ENCODE assay signal across 16 cellular contexts in genomic region chr4:56828784-56829535, GRCh38. TPM values are rescaled to one million over a fixed set of nuclear protein-coding genes. Genes with fewer than 3 reads are reported as not detected.
DNase-seq lines count a peak whose midpoint lies in the region; ATAC-seq and TF ChIP-seq lines count a peak whose summit lies in the region.
"Had no signal": no experiment of that assay in that cellular context is flagged by ENCODE, and none has a peak within 500 bp of the region (broad histone marks: within the 10 kb centered on the region; RNA-seq: fewer than 3 reads in every experiment).

No MANE protein-coding gene starts in this region.

- H3K4me2 ChIP-seq in PC-3 (ENCODE audit: low read length), result no peak overlapping the region
- H3K4me2 ChIP-seq: A549 had no signal

- CTCF ChIA-PET in activated CD8-positive, alpha-beta T cell treated with anti-CD3 and anti-CD28 coated beads, Interleukin-2, amount 10 ng/mL, durations not matched to agents 7 days and 5 days (lab: Charles Lee), result interaction anchor here (0.9 to 2.1 kb wide), 4 partner anchors 10 to 393 kb away, joined by 3 to 7 read pairs (median 3); partner anchors contain the start of gene PAICS
- CTCF ChIA-PET in activated CD8-positive, alpha-beta T cell treated with anti-CD3 and anti-CD28 coated beads for 36 hours (lab: Charles Lee), result interaction anchor here (0.9 to 2.2 kb wide), 2 partner anchors 16 to 25 kb away, joined by 3 to 8 read pairs; no protein-coding TSS in a partner anchor
- CTCF ChIA-PET in PC-3 (lab: Charles Lee), result no interaction called here

- H3K9me3 Mint-ChIP-seq in activated CD8-positive, alpha-beta T cell treated with anti-CD3 and anti-CD28 coated beads, Interleukin-2, amount 10 ng/mL, durations not matched to agents 7 days and 5 days (ENCODE audit: insufficient read depth), result no peaks in the 10 kb centered on the region
- H3K9me3 Mint-ChIP-seq in activated CD8-positive, alpha-beta T cell treated with anti-CD3 and anti-CD28 coated beads for 36 hours, result no peaks in the 10 kb centered on the region
- no peaks in the 10 kb centered on the region for H3K9me3 Mint-ChIP-seq in stimulated activated naive B cell treated with anti-CD40 and anti-IgM and Interleukin-4, amounts not matched to agents 10 μg/mL and 1 μg/mL and 100 μg/mL, for 72 hours
- H3K9me3 Mint-ChIP-seq: T-helper 1 cell treated with Interleukin-12 subunit alpha and Interleukin-12 subunit beta and Interleukin-4 antibody, amounts not matched to agents 30 μg/mL and 1 μg/mL, for 36 hours had no signal

- H3K4me3 Mint-ChIP-seq in activated CD8-positive, alpha-beta T cell treated with anti-CD3 and anti-CD28 coated beads, Interleukin-2, amount 10 ng/mL, durations not matched to agents 7 days and 5 days, result no peak overlapping the region
- H3K4me3 Mint-ChIP-seq in activated CD8-positive, alpha-beta T cell treated with anti-CD3 and anti-CD28 coated beads for 36 hours, result no peak overlapping the region
- H3K4me3 Mint-ChIP-seq in stimulated activated naive B cell treated with anti-CD40 and anti-IgM and Interleukin-4, amounts not matched to agents 10 μg/mL and 1 μg/mL and 100 μg/mL, for 72 hours, result no peak overlapping the region
- H3K4me3 Mint-ChIP-seq: T-helper 1 cell treated with Interleukin-12 subunit alpha and Interleukin-12 subunit beta and Interleukin-4 antibody, amounts not matched to agents 30 μg/mL and 1 μg/mL, for 36 hours had no signal

- no peak for TF ChIP-seq CTCF in activated CD8-positive, alpha-beta T cell treated with anti-CD3 and anti-CD28 coated beads for 36 hours (IDR thresholded peaks at IDR 0.05)
- no peak for TF ChIP-seq CTCF in PC-3 (conservative IDR thresholded peaks at IDR 0.05; ENCODE audit: low read depth, low read length)
- no peak for TF ChIP-seq CTCF in lower lobe of right lung (IDR thresholded peaks at IDR 0.05)

- no peaks in the 10 kb centered on the region for H3F3A ChIP-seq in PC-3 (ENCODE audit: low read length, unreplicated experiment)

- H3K4me1 ChIP-seq in PC-3 (ENCODE audit: insufficient read depth, low read length) (peaks cover 10% of the 10 kb centered on the region; the same call in 1 of the 2 replicates), lower lobe of right lung (no peaks in the 10 kb centered on the region)
- H3K4me1 ChIP-seq: A549, breast epithelium, thyroid gland had no signal

- no TSS peak for BruUV-seq in PC-3 (replicated peaks; lab: Mats Ljungman, UMichigan)

- no peak for DNase-seq in activated CD8-positive, alpha-beta T cell treated with anti-CD3 and anti-CD28 coated beads, Interleukin-2, amount 10 ng/mL, durations not matched to agents 7 days and 5 days
- no peak for DNase-seq in activated CD8-positive, alpha-beta T cell treated with anti-CD3 and anti-CD28 coated beads for 36 hours
- DNase-seq in PC-3 (peak; percentile 60), KG1 (lab: John Stamatoyannopoulos, UW) (no peak), NCI-H774 (lab: John Stamatoyannopoulos, UW) (no peak), lower lobe of right lung (no peak)
- DNase-seq in stimulated activated naive B cell treated with anti-CD40 and anti-IgM and Interleukin-4, amounts not matched to agents 10 μg/mL and 1 μg/mL and 100 μg/mL, for 72 hours, result no peak
- DNase-seq: activated CD8-positive, alpha-beta memory T cell treated with anti-CD3 and anti-CD28 coated beads, Interleukin-2, amount 50 U/mL, for 48 hours; islet precursor cell; NCI-H510A treated with DMSO at 0.1 percent for 48 hours; thyroid gland had no signal

- no peak overlapping the region for H3K27ac Mint-ChIP-seq in activated CD8-positive, alpha-beta T cell treated with anti-CD3 and anti-CD28 coated beads, Interleukin-2, amount 10 ng/mL, durations not matched to agents 7 days and 5 days
- H3K27ac Mint-ChIP-seq in activated CD8-positive, alpha-beta T cell treated with anti-CD3 and anti-CD28 coated beads for 36 hours, result no peak overlapping the region
- peak overlapping the region; percentile 76 for H3K27ac Mint-ChIP-seq in stimulated activated naive B cell treated with anti-CD40 and anti-IgM and Interleukin-4, amounts not matched to agents 10 μg/mL and 1 μg/mL and 100 μg/mL, for 72 hours
- H3K27ac Mint-ChIP-seq: T-helper 1 cell treated with Interleukin-12 subunit alpha and Interleukin-12 subunit beta and Interleukin-4 antibody, amounts not matched to agents 30 μg/mL and 1 μg/mL, for 36 hours had no signal

- no peaks in the 10 kb centered on the region for H4K20me1 ChIP-seq in PC-3 (ENCODE audit: low read length)

- H2AFZ ChIP-seq in PC-3 (ENCODE audit: low read length), result no peak overlapping the region

- no peak overlapping the region for H3K9ac ChIP-seq in PC-3 (ENCODE audit: low read length)

- intact Hi-C loops in activated CD8-positive, alpha-beta T cell treated with anti-CD3 and anti-CD28 coated beads for 36 hours (cut with micrococcal nuclease), result no loop called here
- intact Hi-C loops in PC-3 (cut with micrococcal nuclease) (no loop called here), lower lobe of right lung (cut with DNase I) (no loop called here)

- H3K36me3 ChIP-seq in PC-3 (ENCODE audit: low read depth, low read length) (no peaks in the 10 kb centered on the region), lower lobe of right lung (no peaks in the 10 kb centered on the region)
- H3K36me3 ChIP-seq: breast epithelium, thyroid gland had no signal

- H3K27me3 ChIP-seq in PC-3 (ENCODE audit: low read length), result no peaks in the 10 kb centered on the region
- H3K27me3 ChIP-seq in lower lobe of right lung (ENCODE audit: low read depth), result no peaks in the 10 kb centered on the region
- H3K27me3 ChIP-seq: breast epithelium, thyroid gland had no signal

- POLR2A ChIA-PET in activated CD8-positive, alpha-beta T cell treated with anti-CD3 and anti-CD28 coated beads, Interleukin-2, amount 10 ng/mL, durations not matched to agents 7 days and 5 days (lab: Charles Lee), result interaction anchor here (0.9 to 1.2 kb wide), 2 partner anchors 25 to 389 kb away, joined by 3 read pairs; no protein-coding TSS in a partner anchor
- POLR2A ChIA-PET in activated CD8-positive, alpha-beta T cell treated with anti-CD3 and anti-CD28 coated beads for 36 hours (lab: Charles Lee), result no interaction called here
- POLR2A ChIA-PET in PC-3 (lab: Charles Lee; ENCODE audit: unreplicated experiment), result no interaction called here

- H3K36me3 Mint-ChIP-seq in activated CD8-positive, alpha-beta T cell treated with anti-CD3 and anti-CD28 coated beads, Interleukin-2, amount 10 ng/mL, durations not matched to agents 7 days and 5 days (ENCODE audit: low read depth), result peaks cover 6% of the 10 kb centered on the region
- peaks cover 1% of the 10 kb centered on the region for H3K36me3 Mint-ChIP-seq in activated CD8-positive, alpha-beta T cell treated with anti-CD3 and anti-CD28 coated beads for 36 hours (ENCODE audit: low read depth)
- no peaks in the 10 kb centered on the region for H3K36me3 Mint-ChIP-seq in stimulated activated naive B cell treated with anti-CD40 and anti-IgM and Interleukin-4, amounts not matched to agents 10 μg/mL and 1 μg/mL and 100 μg/mL, for 72 hours

- H3K9me3 ChIP-seq in PC-3 (ENCODE audit: low read length) (no peaks in the 10 kb centered on the region), lower lobe of right lung (no peaks in the 10 kb centered on the region)
- H3K9me3 ChIP-seq: A549, breast epithelium, thyroid gland had no signal

- peaks cover 25% of the 10 kb centered on the region for H3K4me1 Mint-ChIP-seq in activated CD8-positive, alpha-beta T cell treated with anti-CD3 and anti-CD28 coated beads, Interleukin-2, amount 10 ng/mL, durations not matched to agents 7 days and 5 days (ENCODE audit: low read depth)
- H3K4me1 Mint-ChIP-seq in activated CD8-positive, alpha-beta T cell treated with anti-CD3 and anti-CD28 coated beads for 36 hours (ENCODE audit: low read depth), result peaks cover 13% of the 10 kb centered on the region
- H3K4me1 Mint-ChIP-seq in stimulated activated naive B cell treated with anti-CD40 and anti-IgM and Interleukin-4, amounts not matched to agents 10 μg/mL and 1 μg/mL and 100 μg/mL, for 72 hours, result peaks cover 3 to 7% of the 10 kb centered on the region in 2 donors

- H3K4me3 ChIP-seq in PC-3 (ENCODE audit: low read length) (no peak overlapping the region), lower lobe of right lung (no peak overlapping the region)
- H3K4me3 ChIP-seq: A549, breast epithelium, thyroid gland had no signal

- H3K27ac ChIP-seq in PC-3 (ENCODE audit: low read length) (no peak overlapping the region), lower lobe of right lung (no peak overlapping the region)
- H3K27ac ChIP-seq: A549, breast epithelium, epithelial cell of prostate, thyroid gland had no signal

- H3K9me2 ChIP-seq in PC-3 (replicated peaks; ENCODE audit: low read length), result no peaks in the 10 kb centered on the region

- peak; percentile 33 for ATAC-seq in activated CD8-positive, alpha-beta T cell treated with anti-CD3 and anti-CD28 coated beads, Interleukin-2, amount 10 ng/mL, durations not matched to agents 7 days and 5 days
- ATAC-seq in activated CD8-positive, alpha-beta T cell treated with anti-CD3 and anti-CD28 coated beads for 36 hours, result no peak
- ATAC-seq in HG02973 (IDR thresholded peaks at IDR 0.05; ENCODE audit: unreplicated experiment) (peak; percentile 81), PC-3 (no peak), lower lobe of right lung (no peak)
- peak; percentile 70 to 75 for ATAC-seq in stimulated activated naive B cell treated with anti-CD40 and anti-IgM and Interleukin-4, amounts not matched to agents 10 μg/mL and 1 μg/mL and 100 μg/mL, for 72 hours (replicated peaks)
- ATAC-seq: A549 had no signal

- H3K27me3 Mint-ChIP-seq in activated CD8-positive, alpha-beta T cell treated with anti-CD3 and anti-CD28 coated beads, Interleukin-2, amount 10 ng/mL, durations not matched to agents 7 days and 5 days (ENCODE audit: low read depth), result peaks cover 10% of the 10 kb centered on the region
- H3K27me3 Mint-ChIP-seq in activated CD8-positive, alpha-beta T cell treated with anti-CD3 and anti-CD28 coated beads for 36 hours, result no peaks in the 10 kb centered on the region
- H3K27me3 Mint-ChIP-seq in stimulated activated naive B cell treated with anti-CD40 and anti-IgM and Interleukin-4, amounts not matched to agents 10 μg/mL and 1 μg/mL and 100 μg/mL, for 72 hours, result no peaks in the 10 kb centered on the region

- H3K79me2 ChIP-seq in PC-3 (ENCODE audit: low read length), result no peaks in the 10 kb centered on the region

RNA-seq across cellular contexts. Expression of gene SPINK2, which starts 7.5 kb away (rescaled TPM):
- 1 to 10 TPM; 5.7 to 9.4 TPM for total RNA-seq in activated CD8-positive, alpha-beta T cell treated with anti-CD3 and anti-CD28 coated beads, Interleukin-2, amount 10 ng/mL, durations not matched to agents 7 days and 5 days
- total RNA-seq in activated CD8-positive, alpha-beta T cell treated with anti-CD3 and anti-CD28 coated beads for 36 hours, result under 1 TPM in 1 of 2 experiments, not detected in 1; 0.81 TPM
- not detected in 2 replicates for total RNA-seq in PC-3 (2014; rRNA removed)
- not detected for total RNA-seq in lower lobe of right lung

Comparison
In these comparisons a context has a peak if more than half of its experiments do, and no peak if none do; other contexts are left out.
1. ATAC-seq: peak in activated CD8-positive, alpha-beta T cell treated with anti-CD3 and anti-CD28 coated beads, Interleukin-2, amount 10 ng/mL, durations not matched to agents 7 days and 5 days (single experiment), HG02973 (single experiment) and stimulated activated naive B cell treated with anti-CD40 and anti-IgM and Interleukin-4, amounts not matched to agents 10 μg/mL and 1 μg/mL and 100 μg/mL, for 72 hours (2 of 2); none in activated CD8-positive, alpha-beta T cell treated with anti-CD3 and anti-CD28 coated beads for 36 hours (single experiment), PC-3 (single experiment) and lower lobe of right lung (0 of 2).